8 cellular contexts compared by ENCODE assay signal in the genomic region with DNA sequence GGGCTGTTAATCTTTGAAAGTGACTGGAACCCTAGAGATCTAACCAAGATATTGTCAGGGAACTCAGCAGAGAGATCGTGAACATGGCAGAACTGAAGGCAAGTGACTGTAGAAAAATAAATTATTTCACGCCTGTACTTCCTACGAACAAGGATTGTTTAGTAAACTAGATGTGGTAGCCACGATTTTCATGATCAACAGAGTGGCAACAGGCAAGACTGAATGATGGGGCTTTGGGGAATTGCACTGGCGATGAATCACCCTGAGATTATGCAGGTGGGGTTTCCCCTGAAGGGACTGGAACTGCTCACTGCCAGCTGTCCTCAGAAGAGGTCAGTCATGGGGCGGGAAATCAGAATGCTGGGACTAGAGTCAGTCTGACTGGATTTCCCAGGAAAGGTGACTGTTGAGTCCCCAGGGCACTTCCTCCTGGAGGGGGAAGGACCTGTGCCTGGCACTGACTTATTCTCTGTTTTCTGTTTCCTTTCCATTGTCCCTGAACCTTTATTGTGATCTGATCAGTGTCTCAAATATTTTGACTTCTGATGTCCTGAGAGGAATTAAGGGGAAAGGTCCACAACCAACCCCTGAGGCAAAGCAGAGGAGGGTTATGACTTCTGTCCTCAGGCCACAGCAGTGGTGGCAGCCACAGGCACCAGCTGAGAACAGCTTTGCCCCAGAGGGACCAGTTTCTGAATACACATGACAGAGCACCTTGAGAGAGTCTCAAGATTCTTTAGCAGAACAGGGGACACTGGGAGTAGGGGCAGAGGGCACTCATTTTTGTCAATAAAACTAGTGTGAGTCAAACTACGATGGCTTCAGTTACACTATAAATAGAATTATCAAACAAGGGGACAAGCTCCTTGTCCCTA.
DNase-seq lines count a peak whose midpoint lies in the region; ATAC-seq and TF ChIP-seq lines count a peak whose summit lies in the region.

No MANE protein-coding gene starts in this region.

- no peak overlapping the region for H3K27ac ChIP-seq in CD8-positive, alpha-beta T cell (ENCODE audit: low read depth, low read length)
- H3K27ac ChIP-seq in right atrium auricular region (no peak overlapping the region), endodermal cell (ENCODE audit: low read depth, low read length) (no peak overlapping the region)

- H3K4me1 ChIP-seq in CD8-positive, alpha-beta T cell (ENCODE audit: insufficient read depth, low read length), result no peaks in the 10 kb centered on the region
- H3K4me1 ChIP-seq in right atrium auricular region (peaks cover 0 to 37% of the 10 kb centered on the region in 2 donors), endodermal cell (ENCODE audit: control insufficient read depth, insufficient read depth, low read length) (no peaks in the 10 kb centered on the region)

- DNase-seq in CD8-positive, alpha-beta T cell, result no peak
- DNase-seq in activated CD8-positive, alpha-beta memory T cell treated with anti-CD3 and anti-CD28 coated beads for 24 hours, result peak; percentile 79
- DNase-seq in right atrium auricular region (ENCODE audit: low spot score) (peak; percentile 68), endodermal cell (no peak), NCI-H345 (lab: John Stamatoyannopoulos, UW) (no peak)
- DNase-seq in stimulated activated CD8-positive, alpha-beta memory T cell treated with anti-CD3 and anti-CD28 coated beads, Interleukin-15, amount 100 ng/mL, for 24 hours (ENCODE audit: low read depth), result peak; percentile 17

- no peaks in the 10 kb centered on the region for H3K9me3 Mint-ChIP-seq in CD8-positive, alpha-beta T cell
- peaks cover 10% of the 10 kb centered on the region for H3K9me3 Mint-ChIP-seq in endodermal cell

- H3K36me3 Mint-ChIP-seq in CD8-positive, alpha-beta T cell, result no peaks in the 10 kb centered on the region
- no peaks in the 10 kb centered on the region for H3K36me3 Mint-ChIP-seq in endodermal cell (ENCODE audit: low read depth)

- no peaks in the 10 kb centered on the region for H3K9me3 ChIP-seq in CD8-positive, alpha-beta T cell (ENCODE audit: low read length)
- H3K9me3 ChIP-seq in right atrium auricular region, result no peaks in the 10 kb centered on the region
- peaks cover 16% of the 10 kb centered on the region for H3K9me3 ChIP-seq in endodermal cell (ENCODE audit: control insufficient read depth, low read length)

- no peak overlapping the region for H3K27ac Mint-ChIP-seq in CD8-positive, alpha-beta T cell
- no peak overlapping the region for H3K27ac Mint-ChIP-seq in endodermal cell

- ATAC-seq in CD8-positive, alpha-beta T cell, result peak; percentile 36
- ATAC-seq in GM19452 (IDR thresholded peaks at IDR 0.05; ENCODE audit: unreplicated experiment) (peak; percentile 71), HG03439 (IDR thresholded peaks at IDR 0.05; ENCODE audit: unreplicated experiment) (peak; percentile 65)

- peaks cover 4% of the 10 kb centered on the region for H3K27me3 Mint-ChIP-seq in CD8-positive, alpha-beta T cell (ENCODE audit: low read depth)
- no peaks in the 10 kb centered on the region for H3K27me3 Mint-ChIP-seq in endodermal cell (ENCODE audit: insufficient read depth)

- no peaks in the 10 kb centered on the region for H3K36me3 ChIP-seq in CD8-positive, alpha-beta T cell (ENCODE audit: insufficient read depth, low read length)
- H3K36me3 ChIP-seq in right atrium auricular region, result no peaks in the 10 kb centered on the region
- H3K36me3 ChIP-seq in endodermal cell (ENCODE audit: control insufficient read depth, insufficient read depth, low read length), result no peaks in the 10 kb centered on the region

- H3K9ac ChIP-seq in endodermal cell (ENCODE audit: extremely low read depth, low read length, poor library complexity, severe bottlenecking), result no peak overlapping the region

- no peak for TF ChIP-seq CTCF in CD8-positive, alpha-beta T cell (IDR thresholded peaks at IDR 0.05)
- TF ChIP-seq CTCF in right atrium auricular region (IDR thresholded peaks at IDR 0.05) (no peak), endodermal cell (conservative IDR thresholded peaks at IDR 0.05) (no peak)

- H3K4me3 ChIP-seq in CD8-positive, alpha-beta T cell (ENCODE audit: low read depth, low read length), result no peak overlapping the region
- no peak overlapping the region for H3K4me3 ChIP-seq in right atrium auricular region
- no peak overlapping the region for H3K4me3 ChIP-seq in endodermal cell (ENCODE audit: low read length)

- POLR2A ChIA-PET in CD8-positive, alpha-beta T cell (lab: Charles Lee), result no interaction called here

- CTCF ChIA-PET in CD8-positive, alpha-beta T cell (lab: Charles Lee), result no interaction called here

- intact Hi-C loops in CD8-positive, alpha-beta T cell (cut with DNase I, micrococcal nuclease), result no loop called here

- H3K4me3 Mint-ChIP-seq in CD8-positive, alpha-beta T cell, result peak overlapping the region; percentile 9
- H3K4me3 Mint-ChIP-seq in endodermal cell, result no peak overlapping the region

- WGBS in endodermal cell (ENCODE audit: insufficient coverage in 1 of 2, insufficient read length in 1 of 2), 2 experiments, result 65 to 67% methylated on average over 6 to 7 of the region's 7 CpGs

- peaks cover 24% of the 10 kb centered on the region for H3K4me1 Mint-ChIP-seq in CD8-positive, alpha-beta T cell (ENCODE audit: low read depth)
- peaks cover 8% of the 10 kb centered on the region for H3K4me1 Mint-ChIP-seq in endodermal cell

- H3K27me3 ChIP-seq in CD8-positive, alpha-beta T cell (ENCODE audit: insufficient read depth, low read length), result no peaks in the 10 kb centered on the region
- no peaks in the 10 kb centered on the region for H3K27me3 ChIP-seq in right atrium auricular region
- H3K27me3 ChIP-seq in endodermal cell (ENCODE audit: control insufficient read depth, insufficient read depth, low read length, poor library complexity, severe bottlenecking), result no peaks in the 10 kb centered on the region

Comparison
In these comparisons a context has a peak if more than half of its experiments do, and no peak if none do; other contexts are left out.
1. DNase-seq: peak in activated CD8-positive, alpha-beta memory T cell treated with anti-CD3 and anti-CD28 coated beads for 24 hours (single experiment), right atrium auricular region (single experiment) and stimulated activated CD8-positive, alpha-beta memory T cell treated with anti-CD3 and anti-CD28 coated beads, Interleukin-15, amount 100 ng/mL, for 24 hours (single experiment); none in CD8-positive, alpha-beta T cell (0 of 7), endodermal cell (single experiment) and NCI-H345 (single experiment).
2. Peak in every context shown above with its lines, with median percentiles within 50 percentile points of each other: ATAC-seq.